Comparison of ENCODE assay signal across 1 cellular context in genomic region chr7:100705341-100705752, GRCh38.
TF ChIP-seq lines count a peak whose summit lies in the region.

No MANE protein-coding gene starts in this region.

TF ChIP-seq in HepG2, 621 proteins besides CTCF, POLR2A, EP300 and RAD21 (continued from another document and continues in another):
- TF ChIP-seq PRDM10 (CRISPR knock-in tag; IDR thresholded peaks at IDR 0.05; ENCODE audit: low read depth) (no peak), KDM2A (CRISPR knock-in tag; IDR thresholded peaks at IDR 0.05; ENCODE audit: borderline replicate concordance, low read depth) (0 out of 2 replicates have a peak, but pooled peaks have one; percentile 23), SRF (IDR thresholded peaks at IDR 0.05; ENCODE audit: low read depth, low read length) (no peak), ZNF891 (CRISPR knock-in tag; IDR thresholded peaks at IDR 0.05) (no peak), ZNF274 (CRISPR knock-in tag; IDR thresholded peaks at IDR 0.05) (no peak; the same call in 1 of the 2 replicates), ZNF770 (CRISPR knock-in tag; IDR thresholded peaks at IDR 0.05) (peak; percentile 65), ZNF326 (CRISPR knock-in tag; IDR thresholded peaks at IDR 0.05; ENCODE audit: borderline replicate concordance) (peak; percentile 66; the same call in 1 of the 2 replicates), ZZZ3 (CRISPR knock-in tag; IDR thresholded peaks at IDR 0.05; ENCODE audit: borderline replicate concordance) (no peak; the same call in 1 of the 2 replicates), SATB2 (CRISPR knock-in tag; IDR thresholded peaks at IDR 0.05) (no peak), CC2D1A (CRISPR knock-in tag; IDR thresholded peaks at IDR 0.05) (no peak), ZNF556 (CRISPR knock-in tag; IDR thresholded peaks at IDR 0.05; ENCODE audit: borderline replicate concordance) (no peak), BATF2 (CRISPR knock-in tag; IDR thresholded peaks at IDR 0.05) (0 out of 2 replicates have a peak, but pooled peaks have one; percentile 11), ATF3 (CRISPR knock-in tag; IDR thresholded peaks at IDR 0.05) (0 out of 2 replicates have a peak, but pooled peaks have one; percentile 2), YY1 (IDR thresholded peaks at IDR 0.05; ENCODE audit: insufficient read depth, insufficient replicate concordance, low read depth, low read length) (peak; percentile 45), ZNF703 (CRISPR knock-in tag; IDR thresholded peaks at IDR 0.05; ENCODE audit: borderline replicate concordance) (no peak), RFX1 (IDR thresholded peaks at IDR 0.05) (no peak), SALL2 (CRISPR knock-in tag; IDR thresholded peaks at IDR 0.05) (0 out of 2 replicates have a peak, but pooled peaks have one; percentile 3), ZEB1 (IDR thresholded peaks at IDR 0.05; ENCODE audit: insufficient replicate concordance, low read depth) (no peak), NFE2 (CRISPR knock-in tag; IDR thresholded peaks at IDR 0.05) (0 out of 2 replicates have a peak, but pooled peaks have one; percentile 8), ZKSCAN1 (IDR thresholded peaks at IDR 0.05; ENCODE audit: low read length) (no peak), ZNF609 (CRISPR knock-in tag; IDR thresholded peaks at IDR 0.05; ENCODE audit: borderline replicate concordance) (peak; percentile 18; the same call in 1 of the 2 replicates), KAT7 (CRISPR knock-in tag; IDR thresholded peaks at IDR 0.05; ENCODE audit: borderline replicate concordance) (no peak), CAMTA2 (CRISPR knock-in tag; IDR thresholded peaks at IDR 0.05; ENCODE audit: borderline replicate concordance) (peak; percentile 61; the same call in 1 of the 2 replicates), ELF3 (CRISPR knock-in tag; IDR thresholded peaks at IDR 0.05) (0 out of 2 replicates have a peak, but pooled peaks have one; percentile 21), SP1 (IDR thresholded peaks at IDR 0.05) (no peak), SP1 (CRISPR knock-in tag; IDR thresholded peaks at IDR 0.05) (no peak), U2AF2 (IDR thresholded peaks at IDR 0.05; ENCODE audit: low read depth, low read length) (no peak), DR1 (CRISPR knock-in tag; IDR thresholded peaks at IDR 0.05) (no peak), ZMYM4 (CRISPR knock-in tag; IDR thresholded peaks at IDR 0.05) (no peak), YEATS2 (CRISPR knock-in tag; IDR thresholded peaks at IDR 0.05; ENCODE audit: borderline replicate concordance) (no peak; the same call in 1 of the 2 replicates), ZBTB43 (CRISPR knock-in tag; conservative IDR thresholded peaks at IDR 0.05) (no peak), ZFP41 (CRISPR knock-in tag; IDR thresholded peaks at IDR 0.05; ENCODE audit: borderline replicate concordance) (peak; percentile 20; the same call in 1 of the 2 replicates), ZNF790 (CRISPR knock-in tag; IDR thresholded peaks at IDR 0.05; ENCODE audit: borderline replicate concordance) (peak; percentile 23; the same call in 1 of the 2 replicates), ZFP37 (CRISPR knock-in tag; IDR thresholded peaks at IDR 0.05; ENCODE audit: borderline replicate concordance) (0 out of 2 replicates have a peak, but pooled peaks have one; percentile 28), STAT6 (CRISPR knock-in tag; IDR thresholded peaks at IDR 0.05; ENCODE audit: borderline replicate concordance) (peak; percentile 67; the same call in 1 of the 2 replicates), ETS1 (CRISPR knock-in tag; IDR thresholded peaks at IDR 0.05) (no peak), PHB2 (IDR thresholded peaks at IDR 0.05; ENCODE audit: partially characterized antibody) (no peak), RCOR2 (CRISPR knock-in tag; IDR thresholded peaks at IDR 0.05) (no peak), ZNF367 (CRISPR knock-in tag; IDR thresholded peaks at IDR 0.05; ENCODE audit: borderline replicate concordance) (no peak), ZNF337 (CRISPR knock-in tag; IDR thresholded peaks at IDR 0.05; ENCODE audit: borderline replicate concordance, low read depth) (0 out of 2 replicates have a peak, but pooled peaks have one; percentile 40), CBFB (CRISPR knock-in tag; IDR thresholded peaks at IDR 0.05) (no peak), ZBTB37 (CRISPR knock-in tag; IDR thresholded peaks at IDR 0.05) (0 out of 2 replicates have a peak, but pooled peaks have one; percentile 43), JARID2 (CRISPR knock-in tag; IDR thresholded peaks at IDR 0.05; ENCODE audit: insufficient replicate concordance) (peak; percentile 87), ZNF264 (CRISPR knock-in tag; IDR thresholded peaks at IDR 0.05) (peak; percentile 45; the same call in 1 of the 2 replicates), MTA3 (CRISPR knock-in tag; IDR thresholded peaks at IDR 0.05) (no peak)
